Comparison of ENCODE assay signal across 13 cellular contexts in genomic region chr9:37745970-37746369, GRCh38.
"Had no signal": no experiment of that assay in that cellular context is flagged by ENCODE, and none has a peak within 500 bp of the region (broad histone marks: within the 10 kb centered on the region; RNA-seq: fewer than 3 reads in every experiment).

No MANE protein-coding gene starts in this region.

- H3K27me3 ChIP-seq: gastroesophageal sphincter, heart right ventricle, tibial artery, uterus had no signal

- H3K4me1 ChIP-seq: gastroesophageal sphincter, heart right ventricle, left ventricle myocardium inferior, tibial artery, uterus had no signal

- H3K27ac ChIP-seq: gastroesophageal sphincter, heart right ventricle, left ventricle myocardium inferior, tibial artery, uterus had no signal

- H3K9me3 ChIP-seq: gastroesophageal sphincter, heart right ventricle, left ventricle myocardium inferior, tibial artery, uterus had no signal

- H3K36me3 ChIP-seq: gastroesophageal sphincter, heart right ventricle, left ventricle myocardium inferior, tibial artery, uterus had no signal

- ATAC-seq: esophagus mucosa, gastroesophageal sphincter had no signal

- DNase-seq: activated CD4-positive, alpha-beta T cell treated with anti-CD3 and anti-CD28 coated beads, Interleukin-2, amount 50 U/mL, for 4 hours; effector CD8-positive, alpha-beta T cell; heart right ventricle; kidney glomerular epithelial cell; left ventricle myocardium inferior; naive B cell; stimulated activated CD4-positive, alpha-beta T cell treated with anti-CD3 and anti-CD28 coated beads, Interleukin-2, amount 100 ng/mL, for 24 hours; stimulated activated naive CD4-positive, alpha-beta T cell treated with Interleukin-2 at 50 U/mL for 16 hours; substantia nigra; tibial artery; uterus had no signal

- H3K4me3 ChIP-seq: gastroesophageal sphincter, heart right ventricle, left ventricle myocardium inferior, tibial artery, uterus had no signal
